Comparison of ENCODE assay signal across 1 cellular context in the genomic region with DNA sequence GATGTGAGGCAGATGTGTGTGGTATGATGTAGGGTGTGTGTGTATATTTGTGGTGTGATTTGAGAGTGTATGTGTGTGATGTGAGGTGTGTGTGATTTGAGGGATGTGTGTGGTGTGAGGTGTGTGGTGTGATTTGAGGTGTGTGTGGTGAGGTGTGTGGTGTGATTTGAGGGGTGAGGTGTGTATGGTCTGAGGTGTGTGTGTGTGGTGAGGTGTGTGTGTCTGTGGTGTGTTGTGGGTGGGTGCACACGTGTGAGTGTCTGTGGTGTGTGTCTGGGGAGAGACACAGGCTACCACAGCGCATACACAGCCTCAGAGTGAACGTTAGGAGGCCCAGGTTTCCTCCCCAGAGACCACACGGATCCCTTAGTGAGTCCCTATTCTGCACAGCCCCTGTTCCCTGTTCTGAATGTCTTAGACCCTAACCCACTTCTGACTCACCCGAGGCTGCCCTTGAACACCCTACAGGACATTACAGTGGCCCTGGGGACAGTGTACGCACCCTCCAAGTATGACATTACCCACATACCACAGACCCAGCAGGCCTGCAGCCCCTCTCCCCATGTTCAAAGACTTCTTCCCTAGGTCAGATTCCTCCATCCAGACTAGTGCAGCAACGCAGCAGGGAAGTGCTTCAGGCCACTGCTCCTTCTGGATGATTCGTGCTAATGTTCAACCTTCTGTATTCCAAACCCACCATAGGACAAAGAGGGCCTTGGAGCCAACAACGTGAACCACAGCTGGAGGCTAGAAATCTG.
TF ChIP-seq lines count a peak whose summit lies in the region.

No MANE protein-coding gene starts in this region.

TF ChIP-seq in K562, 482 proteins besides CTCF, POLR2A, EP300 and RAD21:
- TF ChIP-seq MCM7 (IDR thresholded peaks at IDR 0.05): no peak
- no peak for TF ChIP-seq SRSF1 (IDR thresholded peaks at IDR 0.05; ENCODE audit: low read depth, low read length)
- TF ChIP-seq XRCC5 (IDR thresholded peaks at IDR 0.05; ENCODE audit: low read depth, low read length): no peak
- TF ChIP-seq, protein P1, sequence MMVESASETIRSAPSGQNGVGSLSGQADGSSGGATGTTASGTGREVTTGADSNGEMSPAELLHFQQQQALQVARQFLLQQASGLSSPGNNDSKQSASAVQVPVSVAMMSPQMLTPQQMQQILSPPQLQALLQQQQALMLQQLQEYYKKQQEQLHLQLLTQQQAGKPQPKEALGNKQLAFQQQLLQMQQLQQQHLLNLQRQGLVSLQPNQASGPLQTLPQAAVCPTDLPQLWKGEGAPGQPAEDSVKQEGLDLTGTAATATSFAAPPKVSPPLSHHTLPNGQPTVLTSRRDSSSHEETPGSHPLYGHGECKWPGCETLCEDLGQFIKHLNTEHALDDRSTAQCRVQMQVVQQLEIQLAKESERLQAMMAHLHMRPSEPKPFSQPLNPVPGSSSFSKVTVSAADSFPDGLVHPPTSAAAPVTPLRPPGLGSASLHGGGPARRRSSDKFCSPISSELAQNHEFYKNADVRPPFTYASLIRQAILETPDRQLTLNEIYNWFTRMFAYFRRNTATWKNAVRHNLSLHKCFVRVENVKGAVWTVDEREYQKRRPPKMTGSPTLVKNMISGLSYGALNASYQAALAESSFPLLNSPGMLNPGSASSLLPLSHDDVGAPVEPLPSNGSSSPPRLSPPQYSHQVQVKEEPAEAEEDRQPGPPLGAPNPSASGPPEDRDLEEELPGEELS (CRISPR knock-in tag; IDR thresholded peaks at IDR 0.05; ENCODE audit: borderline replicate concordance): no peak
- no peak for TF ChIP-seq PPARD (CRISPR knock-in tag; IDR thresholded peaks at IDR 0.05)
- TF ChIP-seq TCF7 (IDR thresholded peaks at IDR 0.05; ENCODE audit: borderline replicate concordance): no peak
- no peak for TF ChIP-seq BRF1 (IDR thresholded peaks at IDR 0.05; ENCODE audit: borderline replicate concordance, extremely low read depth, insufficient read length)
- TF ChIP-seq NEUROD1 (IDR thresholded peaks at IDR 0.05; ENCODE audit: borderline replicate concordance, low read depth, low read length, partially characterized antibody): no peak
- TF ChIP-seq ZKSCAN8 (CRISPR knock-in tag; IDR thresholded peaks at IDR 0.05): no peak
- no peak for TF ChIP-seq TRIM24 (IDR thresholded peaks at IDR 0.05)
